Comparison of ENCODE assay signal across 8 cellular contexts in genomic region chr1:26921462-26922200, GRCh38. TPM values are rescaled to one million over a fixed set of nuclear protein-coding genes. Genes with fewer than 3 reads are reported as not detected.
DNase-seq lines count a peak whose midpoint lies in the region; ATAC-seq, FAIRE-seq and TF ChIP-seq lines count a peak whose summit lies in the region.

TSS of gene NUDC (plus strand) at chr1:26921743. CDS start at chr1:26921849, 106 bp downstream.

- TF ChIP-seq CTCF in choroid plexus epithelial cell (conservative IDR thresholded peaks at IDR 0.05; ENCODE audit: low read depth, low read length) (no peak), kidney (IDR thresholded peaks at IDR 0.05; ENCODE audit: borderline replicate concordance, extremely low read depth, insufficient read depth) (no peak)

- H3K4me3 ChIP-seq in choroid plexus epithelial cell (ENCODE audit: low read depth, low read length) (peak within 1 kb of the TSS; percentile 95), kidney (ENCODE audit: low read length in 2 of 2) (peak within 1 kb of the TSS; percentile 82)

- peaks cover 37% of the 10 kb centered on the region for H3K4me1 Mint-ChIP-seq in activated CD4-positive, alpha-beta T cell treated with anti-CD3 and anti-CD28 coated beads for 36 hours

- FAIRE-seq in kidney (lab: Jason Lieb, UNC): peak; percentile 98

- H3K4me1 ChIP-seq in kidney (ENCODE audit: control insufficient read depth in 1 of 2, insufficient read depth in 1 of 2, low read depth in 1 of 2, low read length in 2 of 2): peaks cover 9 to 14% of the 10 kb centered on the region in 2 donors

- intact Hi-C loops in activated CD4-positive, alpha-beta T cell treated with anti-CD3 and anti-CD28 coated beads for 36 hours (cut with DNase I, micrococcal nuclease): loop anchor here (1.0 to 5.0 kb wide), 14 partner anchors 21 to 851 kb away; partner anchors contain the start of genes GPATCH3 (in 2 of the 2), GPN2 (in 2 of the 2), HMGN2 (in 1 of the 2) and PDIK1L (in 1 of the 2)
- intact Hi-C loops in kidney (cut with DNase I): no loop called here

- peak within 1 kb of the TSS; percentile 90 for H3K27ac Mint-ChIP-seq in activated CD4-positive, alpha-beta T cell treated with anti-CD3 and anti-CD28 coated beads for 36 hours

- POLR2A ChIA-PET in activated CD4-positive, alpha-beta T cell treated with anti-CD3 and anti-CD28 coated beads for 36 hours (lab: Charles Lee): interaction anchor here (0.6 to 2.6 kb wide), 3 partner anchors 17 to 31 kb away, joined by 4 to 10 read pairs (median 4); partner anchors contain the start of genes GPATCH3 and GPN2

- CTCF ChIA-PET in activated CD4-positive, alpha-beta T cell treated with anti-CD3 and anti-CD28 coated beads for 36 hours (lab: Charles Lee): interaction anchor here (0.6 to 1.5 kb wide), 8 partner anchors 17 to 523 kb away, joined by 3 to 4 read pairs (median 3); partner anchors contain the start of gene GPATCH3

- peaks cover 6 to 7% of the 10 kb centered on the region in 2 donors for H3K36me3 ChIP-seq in kidney (ENCODE audit: control insufficient read depth in 1 of 2, insufficient read depth in 2 of 2, low read length in 2 of 2)

- ATAC-seq in HG03442 (IDR thresholded peaks at IDR 0.05; ENCODE audit: unreplicated experiment): peak; percentile 94
- ATAC-seq in activated CD4-positive, alpha-beta T cell treated with anti-CD3 and anti-CD28 coated beads for 36 hours: peak; percentile 98

- peak within 1 kb of the TSS; percentile 97 to 99 for H3K27ac ChIP-seq in kidney (ENCODE audit: low read depth in 2 of 2, low read length in 2 of 2)

- H3K9me3 ChIP-seq in kidney (ENCODE audit: control insufficient read depth in 1 of 2, low read length in 2 of 2): no peaks in the 10 kb centered on the region

- no peaks in the 10 kb centered on the region for H3K27me3 Mint-ChIP-seq in activated CD4-positive, alpha-beta T cell treated with anti-CD3 and anti-CD28 coated beads for 36 hours

- H3K36me3 Mint-ChIP-seq in activated CD4-positive, alpha-beta T cell treated with anti-CD3 and anti-CD28 coated beads for 36 hours (ENCODE audit: low read depth): peaks cover 33% of the 10 kb centered on the region

- DNase-seq in Ammon's horn (ENCODE audit: low spot score): peak; percentile 99
- DNase-seq in GM19238 (ENCODE audit: insufficient read length, low spot score): peak; percentile 95
- peak; percentile 87 to 96 for DNase-seq in NCI-H524 (lab: John Stamatoyannopoulos, UW)
- DNase-seq in activated CD4-positive, alpha-beta T cell treated with anti-CD3 and anti-CD28 coated beads for 36 hours: peak; percentile 98
- DNase-seq in choroid plexus epithelial cell (ENCODE audit: low read depth): peak; percentile 98
- peak; percentile 99 for DNase-seq in kidney
- DNase-seq in stimulated activated CD4-positive, alpha-beta T cell treated with anti-CD3 and anti-CD28 coated beads, Interleukin-15, amount 100 ng/mL, for 24 hours: peak; percentile 97

- peak within 1 kb of the TSS; percentile 83 to 89 for H3K9ac ChIP-seq in kidney (ENCODE audit: low read length in 2 of 2)

- peak within 1 kb of the TSS; percentile 82 for H3K4me3 Mint-ChIP-seq in activated CD4-positive, alpha-beta T cell treated with anti-CD3 and anti-CD28 coated beads for 36 hours

- H3K9me3 Mint-ChIP-seq in activated CD4-positive, alpha-beta T cell treated with anti-CD3 and anti-CD28 coated beads for 36 hours (ENCODE audit: low read depth): no peaks in the 10 kb centered on the region

RNA-seq across cellular contexts. Expression of gene NUDC, which starts in this region (rescaled TPM):
- 100 to 1,000 TPM in 1 of 2 experiments, 10 to 100 TPM in 1; 95.9 to 101 TPM for total RNA-seq in activated CD4-positive, alpha-beta T cell treated with anti-CD3 and anti-CD28 coated beads for 36 hours
- total RNA-seq in kidney: 61.5 TPM
- polyA plus RNA-seq in kidney (ENCODE audit: insufficient read depth, low read depth, low replicate concordance): 112 TPM

Comparison
In these comparisons a context has a peak if more than half of its experiments do, and no peak if none do; other contexts are left out.
1. Peak in every context shown above with its lines: DNase-seq, ATAC-seq, H3K4me3 ChIP-seq and H3K27ac ChIP-seq.